In genomic region chrX:10076765-10077164, GRCh38 we compare ENCODE assay signal across 16 cellular contexts.
DNase-seq lines count a peak whose midpoint lies in the region; ATAC-seq, FAIRE-seq and TF ChIP-seq lines count a peak whose summit lies in the region.
"Had no signal": no experiment of that assay in that cellular context is flagged by ENCODE, and none has a peak within 500 bp of the region (broad histone marks: within the 10 kb centered on the region; RNA-seq: fewer than 3 reads in every experiment).

No MANE protein-coding gene starts in this region.

- peaks cover 8% of the 10 kb centered on the region for H3K36me3 Mint-ChIP-seq in stimulated activated memory B cell treated with anti-CD40 and anti-IgM and Interleukin-4, amounts not matched to agents 10 μg/mL and 1 μg/mL and 100 μg/mL, for 72 hours

- CTCF ChIA-PET in PC-3 (lab: Charles Lee) = no interaction called here

- H3K27ac ChIP-seq in PC-3 (ENCODE audit: low read length) (no peak overlapping the region), testis (no peak overlapping the region)

- TF ChIP-seq POLR2A in testis (IDR thresholded peaks at IDR 0.05) = no peak

- no peaks in the 10 kb centered on the region for H3K9me2 ChIP-seq in PC-3 (replicated peaks; ENCODE audit: low read length)

- H3K27me3 Mint-ChIP-seq in stimulated activated memory B cell treated with anti-CD40 and anti-IgM and Interleukin-4, amounts not matched to agents 10 μg/mL and 1 μg/mL and 100 μg/mL, for 72 hours = no peaks in the 10 kb centered on the region

- H3K4me2 ChIP-seq in PC-3 (ENCODE audit: low read length) = peak overlapping the region; percentile 59; the same call in 1 of the 2 replicates

- intact Hi-C loops in PC-3 (cut with micrococcal nuclease) (no loop called here), testis (cut with DNase I; ENCODE audit: low total_unique reads) (no loop called here)

- no peak for FAIRE-seq in bronchial epithelial cell (lab: Jason Lieb, UNC)
- FAIRE-seq: D721Med, GM12892, HTR-8/SVneo had no signal

- H3K9me3 Mint-ChIP-seq in stimulated activated memory B cell treated with anti-CD40 and anti-IgM and Interleukin-4, amounts not matched to agents 10 μg/mL and 1 μg/mL and 100 μg/mL, for 72 hours = no peaks in the 10 kb centered on the region
- H3K9me3 Mint-ChIP-seq: CD8-positive, alpha-beta T cell had no signal

- no peak for ATAC-seq in PC-3
- no peak for ATAC-seq in stimulated activated memory B cell treated with anti-CD40 and anti-IgM and Interleukin-4, amounts not matched to agents 10 μg/mL and 1 μg/mL and 100 μg/mL, for 72 hours
- ATAC-seq in GM19324 (IDR thresholded peaks at IDR 0.05; ENCODE audit: low FRiP score, unreplicated experiment) = no peak

- WGBS in testis, 2 donors = 93 to 98% methylated on average over 7 of the region's 7 CpGs

- H2AFZ ChIP-seq in PC-3 (ENCODE audit: low read length) = no peak overlapping the region

- H3F3A ChIP-seq in PC-3 (ENCODE audit: low read length, unreplicated experiment) = no peaks in the 10 kb centered on the region

- DNase-seq in HPDE6-E6E7 (ENCODE audit: extremely low spot score) (peak; percentile 15), PC-3 (no peak), bronchial epithelial cell (ENCODE audit: low read depth) (peak; percentile 82), testis (no peak)
- DNase-seq: CD8-positive, alpha-beta T cell; COR-L47; DND-41; GDM1; GOT3; H9 had no signal

- H3K27me3 ChIP-seq in PC-3 (ENCODE audit: low read length) (no peaks in the 10 kb centered on the region), bronchial epithelial cell (ENCODE audit: control insufficient read depth, insufficient read depth, low read length) (no peaks in the 10 kb centered on the region), testis (no peaks in the 10 kb centered on the region)

- H3K4me1 ChIP-seq in PC-3 (ENCODE audit: insufficient read depth, low read length) (peaks cover 13% of the 10 kb centered on the region), testis (no peaks in the 10 kb centered on the region)

- H3K4me1 Mint-ChIP-seq in stimulated activated memory B cell treated with anti-CD40 and anti-IgM and Interleukin-4, amounts not matched to agents 10 μg/mL and 1 μg/mL and 100 μg/mL, for 72 hours = no peaks in the 10 kb centered on the region

- no peaks in the 10 kb centered on the region for H4K20me1 ChIP-seq in PC-3 (ENCODE audit: low read length)

- POLR2A ChIA-PET in PC-3 (lab: Charles Lee; ENCODE audit: unreplicated experiment) = no interaction called here

- H3K27ac Mint-ChIP-seq in stimulated activated memory B cell treated with anti-CD40 and anti-IgM and Interleukin-4, amounts not matched to agents 10 μg/mL and 1 μg/mL and 100 μg/mL, for 72 hours = peak overlapping the region; percentile 12
- H3K27ac Mint-ChIP-seq: CD8-positive, alpha-beta T cell; H9 had no signal

- H3K9me3 ChIP-seq in PC-3 (ENCODE audit: low read length) (no peaks in the 10 kb centered on the region), testis (no peaks in the 10 kb centered on the region)

- H3K9ac ChIP-seq in PC-3 (ENCODE audit: low read length) = no peak overlapping the region

- no peak overlapping the region for H3K4me3 ChIP-seq in PC-3 (ENCODE audit: low read length)
- no peak overlapping the region for H3K4me3 ChIP-seq in bronchial epithelial cell (ENCODE audit: low read depth, low read length)
- no peak overlapping the region for H3K4me3 ChIP-seq in testis

- TF ChIP-seq CTCF in PC-3 (conservative IDR thresholded peaks at IDR 0.05; ENCODE audit: low read depth, low read length) (no peak), bronchial epithelial cell (IDR thresholded peaks at IDR 0.05; ENCODE audit: insufficient read depth, low read length, severe bottlenecking) (no peak), testis (IDR thresholded peaks at IDR 0.05) (no peak)

- BruUV-seq in PC-3 (replicated peaks; lab: Mats Ljungman, UMichigan) = no TSS peak

- 0 out of 2 replicates have a peak, but pooled peaks cover 4% of the 10 kb centered on the region for H3K79me2 ChIP-seq in PC-3 (ENCODE audit: low read length)

- H3K36me3 ChIP-seq in PC-3 (ENCODE audit: low read depth, low read length) (peaks cover 6% of the 10 kb centered on the region), bronchial epithelial cell (ENCODE audit: control insufficient read depth, insufficient read depth, low read length) (peaks cover 2% of the 10 kb centered on the region), testis (ENCODE audit: low read depth, missing control alignments) (no peaks in the 10 kb centered on the region)

- H3K4me3 Mint-ChIP-seq in stimulated activated memory B cell treated with anti-CD40 and anti-IgM and Interleukin-4, amounts not matched to agents 10 μg/mL and 1 μg/mL and 100 μg/mL, for 72 hours = no peak overlapping the region
- H3K4me3 Mint-ChIP-seq: CD14-positive monocyte; CD8-positive, alpha-beta T cell; H9 had no signal

Comparison
In these comparisons a context has a peak if more than half of its experiments do, and no peak if none do; other contexts are left out.
1. DNase-seq: peak in HPDE6-E6E7 (single experiment) and bronchial epithelial cell (single experiment); none in PC-3 (single experiment) and testis (single experiment).